In genomic region chr7:104341545-104341944, GRCh38 we compare ENCODE assay signal across 1 cellular context.
TF ChIP-seq lines count a peak whose summit lies in the region.

No MANE protein-coding gene starts in this region.

TF ChIP-seq in H1, 55 proteins besides CTCF, POLR2A, EP300 and RAD21:
- TF ChIP-seq E2F6 (IDR thresholded peaks at IDR 0.05) (no peak), YY1 (IDR thresholded peaks at IDR 0.05; ENCODE audit: low read depth, low read length) (peak; percentile 65; the same call in 1 of the 2 replicates), ASH2L (IDR thresholded peaks at IDR 0.05; ENCODE audit: low read length) (no peak), HDAC2 (IDR thresholded peaks at IDR 0.05; ENCODE audit: borderline replicate concordance in 1 of 2, low read depth in 2 of 2, low read length in 2 of 2) (no peak)
